25 cellular contexts compared by ENCODE assay signal in genomic region chr7:1740214-1740613, GRCh38.
DNase-seq lines count a peak whose midpoint lies in the region; FAIRE-seq and TF ChIP-seq lines count a peak whose summit lies in the region.
"Had no signal": no experiment of that assay in that cellular context is flagged by ENCODE, and none has a peak within 500 bp of the region (broad histone marks: within the 10 kb centered on the region; RNA-seq: fewer than 3 reads in every experiment).

No MANE protein-coding gene starts in this region.

- 0 out of 2 replicates have a peak overlapping the region, but pooled peaks have one; percentile 39 for H2AK5ac ChIP-seq in H1 (ENCODE audit: low read depth, low read length)

- H4K8ac ChIP-seq in H1 (ENCODE audit: extremely low read depth, insufficient read depth, low read length): peak overlapping the region; percentile 68

- H4K5ac ChIP-seq in H1 (ENCODE audit: insufficient read length, low read depth, low read length): no peak overlapping the region

- TF ChIP-seq POLR2A in H1 (IDR thresholded peaks at IDR 0.05; ENCODE audit: control extremely low read depth in 1 of 2, low read depth in 2 of 2, low read length in 2 of 2) (no peak), H54 (IDR thresholded peaks at IDR 0.05; ENCODE audit: low read depth, low read length) (no peak)

- H2BK15ac ChIP-seq in H1 (ENCODE audit: low read length): no peak overlapping the region

- no peak overlapping the region for H3K56ac ChIP-seq in H1 (replicated peaks; ENCODE audit: insufficient read length, low read depth, low read length)

- peaks cover 0 to 42% (median 9%) of the 10 kb centered on the region in 11 experiments; a peak in 7 of 22 replicates for H4K20me1 ChIP-seq in BLaER1 treated with 17β-estradiol and CSF1 and Interleukin-3, amounts not matched to agents 10 nM and 100 nM
- peaks cover 0 to 2% of the 10 kb centered on the region in 2 experiments for H4K20me1 ChIP-seq in H1 (replicated peaks in 1 of 2; ENCODE audit: control insufficient read depth in 1 of 2, insufficient read depth in 2 of 2, low read length in 2 of 2)

- TF ChIP-seq RAD21 in H1 (IDR thresholded peaks at IDR 0.05 in 1 of 2, conservative IDR thresholded peaks at IDR 0.05 in 1 of 2; ENCODE audit: low read depth in 2 of 2, low read length in 2 of 2): no peak

- POLR2A ChIA-PET in H1 (lab: Charles Lee; ENCODE audit: partially characterized antibody): no interaction called here

- no peaks in the 10 kb centered on the region for H3K79me1 ChIP-seq in H1 (ENCODE audit: low read depth, low read length)

- H2BK120ac ChIP-seq in H1 (replicated peaks; ENCODE audit: low read depth, low read length): no peak overlapping the region

- TF ChIP-seq CTCF in H1 (IDR thresholded peaks at IDR 0.05; ENCODE audit: control extremely low read depth in 1 of 3, insufficient read depth in 1 of 3, low read depth in 1 of 3, low read length in 3 of 3): no peak

- no peak overlapping the region for H2AFZ ChIP-seq in H1 (ENCODE audit: low read length)

- H4K91ac ChIP-seq in H1 (replicated peaks; ENCODE audit: insufficient read length, low read length): no peak overlapping the region

- peaks cover 31 to 84% (median 71%) of the 10 kb centered on the region in 10 experiments for H3K4me1 ChIP-seq in BLaER1 treated with 17β-estradiol and CSF1 and Interleukin-3, amounts not matched to agents 10 nM and 100 nM
- H3K4me1 ChIP-seq in H1 (replicated peaks in 1 of 4; ENCODE audit: control insufficient read depth in 3 of 4, insufficient read depth in 4 of 4, low read length in 3 of 4): no peaks in the 10 kb centered on the region; a peak in 1 of 7 replicates

- H3K36me3 ChIP-seq in BLaER1 treated with 17β-estradiol and CSF1 and Interleukin-3, amounts not matched to agents 10 nM and 100 nM: no peaks in the 10 kb centered on the region; a peak in 1 of 22 replicates
- no peaks in the 10 kb centered on the region for H3K36me3 ChIP-seq in H1 (ENCODE audit: control insufficient read depth in 2 of 4, insufficient read depth in 4 of 4, low read length in 3 of 4)

- DNase-seq in NCI-H2171 treated with DMSO at 0.1 percent for 48 hours (lab: John Stamatoyannopoulos, UW) (peak; percentile 10), NCI-H2171 (lab: John Stamatoyannopoulos, UW) (no peak), NCI-H69 (lab: John Stamatoyannopoulos, UW) (peak; percentile 20), H1 (ENCODE audit: low read depth in 1 of 2, low spot score in 2 of 2) (no peak), H54 (ENCODE audit: insufficient read length, low spot score) (no peak), NAMALWA (ENCODE audit: low spot score) (no peak), cerebellum (ENCODE audit: low spot score) (no peak)
- DNase-seq: 8988T; CD8-positive, alpha-beta memory T cell; DMS53; GDM1; GOT3; HFFc6; Karpas-422; MV-4-11; NCI-H1694 treated with DMSO at 0.1 percent for 48 hours; NCI-H2081 treated with DMSO at 0.1 percent for 48 hours; NCI-H226; NCI-H524; RPMI8226; SIG-M5; SK-N-SH had no signal

- H3K18ac ChIP-seq in H1 (ENCODE audit: extremely low read depth, low read length): no peak overlapping the region

- H2BK12ac ChIP-seq in H1 (ENCODE audit: low read depth, low read length): no peak overlapping the region

- H3K9me3 ChIP-seq in BLaER1 treated with 17β-estradiol and CSF1 and Interleukin-3, amounts not matched to agents 10 nM and 100 nM (replicated peaks in 1 of 11): no peaks in the 10 kb centered on the region
- H3K9me3 ChIP-seq in H1 (ENCODE audit: insufficient read depth in 2 of 2, low read depth in 1 of 2, low read length in 1 of 2): no peaks in the 10 kb centered on the region
- H3K9me3 ChIP-seq: SK-N-SH had no signal

- whole genome bisulfite sequencing in H1 (ENCODE audit: extremely low coverage in 1 of 2, insufficient coverage in 1 of 2, insufficient read length in 1 of 2, insufficient replicate concordance in 2 of 2, low coverage in 1 of 2, low lambda C conversion rate in 2 of 2, missing lambda C conversion rate in 1 of 2), 2 experiments: 87% methylated on average over 9 of the region's 17 CpGs; no CpG with 5 or more reads in 1 of the 2 experiments

- no peak overlapping the region for H3K4me3 ChIP-seq in BLaER1 treated with 17β-estradiol and CSF1 and Interleukin-3, amounts not matched to agents 10 nM and 100 nM
- H3K4me3 ChIP-seq in H1 (ENCODE audit: extremely low read depth in 1 of 4, insufficient read depth in 2 of 4, low read depth in 3 of 4, low read length in 4 of 4): no peak overlapping the region

- H2BK20ac ChIP-seq in H1 (ENCODE audit: low read length): no peak overlapping the region

- CTCF ChIA-PET in H1 (lab: Charles Lee; ENCODE audit: partially characterized antibody): no interaction called here

- no peak overlapping the region for H2BK5ac ChIP-seq in H1 (ENCODE audit: low read depth, low read length)

- no peak overlapping the region for H3K4ac ChIP-seq in H1 (replicated peaks; ENCODE audit: insufficient read length, low read depth, low read length)

- peak overlapping the region in 10 of 11 experiments; percentile 19 to 93 (median 84); a peak in 19 of 22 replicates for H3K4me2 ChIP-seq in BLaER1 treated with 17β-estradiol and CSF1 and Interleukin-3, amounts not matched to agents 10 nM and 100 nM
- no peak overlapping the region for H3K4me2 ChIP-seq in H1 (ENCODE audit: insufficient read depth in 1 of 2, low read depth in 2 of 2, low read length in 2 of 2)
- H3K4me2 ChIP-seq: SK-N-SH had no signal

- H3K14ac ChIP-seq in H1 (ENCODE audit: insufficient read length): no peak overlapping the region

- FAIRE-seq in H1 (lab: Jason Lieb, UNC) (no peak), H54 (lab: Jason Lieb, UNC) (no peak)
- FAIRE-seq: D721Med, GM18507 had no signal

- H3K27me3 ChIP-seq in BLaER1 treated with 17β-estradiol and CSF1 and Interleukin-3, amounts not matched to agents 10 nM and 100 nM: peaks cover 6 to 38% (median 20%) of the 10 kb centered on the region in 11 experiments; a peak in 15 of 22 replicates
- no peaks in the 10 kb centered on the region for H3K27me3 ChIP-seq in H1 (replicated peaks in 1 of 4; ENCODE audit: control insufficient read depth in 3 of 4, extremely low read depth in 1 of 4, insufficient read depth in 3 of 4, low read length in 3 of 4)

- no peaks in the 10 kb centered on the region for H3K23me2 ChIP-seq in H1 (ENCODE audit: low read depth, low read length)

- H3K79me2 ChIP-seq in H1 (ENCODE audit: control insufficient read depth in 1 of 2, insufficient read depth in 2 of 2, low read length in 2 of 2): no peaks in the 10 kb centered on the region

- no peak overlapping the region for H3K23ac ChIP-seq in H1 (ENCODE audit: insufficient read length)

- no peak overlapping the region for H3K9ac ChIP-seq in BLaER1 treated with 17β-estradiol and CSF1 and Interleukin-3, amounts not matched to agents 10 nM and 100 nM
- H3K9ac ChIP-seq in H1 (replicated peaks in 1 of 4; ENCODE audit: extremely low read depth in 1 of 4, low read depth in 3 of 4, low read length in 3 of 4): no peak overlapping the region
- H3K9ac ChIP-seq: SK-N-SH had no signal

- no peak overlapping the region for H3K27ac ChIP-seq in BLaER1 treated with 17β-estradiol and CSF1 and Interleukin-3, amounts not matched to agents 10 nM and 100 nM
- no peak overlapping the region for H3K27ac ChIP-seq in H1 (ENCODE audit: low read depth, low read length)

- no peak for TF ChIP-seq EP300 in H1 (IDR thresholded peaks at IDR 0.05; ENCODE audit: borderline replicate concordance in 1 of 2, low read depth in 2 of 2, low read length in 2 of 2)

TF ChIP-seq in H1, 55 proteins besides CTCF, POLR2A, EP300 and RAD21:
- TF ChIP-seq RNF2 (IDR thresholded peaks at IDR 0.05; ENCODE audit: borderline replicate concordance, low read depth, low read length, missing control alignments, poor library complexity, severe bottlenecking): no peak
- TF ChIP-seq SRF (IDR thresholded peaks at IDR 0.05; ENCODE audit: low read depth, low read length): no peak
- no peak for TF ChIP-seq PHF8 (conservative IDR thresholded peaks at IDR 0.05; ENCODE audit: low read depth, low read length)
- TF ChIP-seq KDM4A (IDR thresholded peaks at IDR 0.05; ENCODE audit: low read depth, low read length, severe bottlenecking): no peak
- TF ChIP-seq RXRA (IDR thresholded peaks at IDR 0.05; ENCODE audit: insufficient read depth, low read depth, low read length): no peak
- no peak for TF ChIP-seq ZNF274 (IDR thresholded peaks at IDR 0.05; ENCODE audit: borderline replicate concordance, extremely low read depth, low read length)
- no peak for TF ChIP-seq GABPA (IDR thresholded peaks at IDR 0.05; ENCODE audit: borderline replicate concordance, insufficient read depth, low read length)
- no peak for TF ChIP-seq BCL11A (IDR thresholded peaks at IDR 0.05; ENCODE audit: low read depth in 2 of 2, low read length in 2 of 2)

Comparison
In these comparisons a context has a peak if more than half of its experiments do, and no peak if none do; other contexts are left out.
1. DNase-seq: peak in NCI-H2171 treated with DMSO at 0.1 percent for 48 hours (single experiment) and NCI-H69 (single experiment); none in NCI-H2171 (single experiment), H1 (0 of 2), H54 (single experiment), NAMALWA (single experiment) and cerebellum (single experiment).
2. H3K4me2 ChIP-seq: peak in BLaER1 treated with 17β-estradiol and CSF1 and Interleukin-3, amounts not matched to agents 10 nM and 100 nM (10 of 11); none in H1 (0 of 2).